1 cellular context compared by ENCODE assay signal in the genomic region with DNA sequence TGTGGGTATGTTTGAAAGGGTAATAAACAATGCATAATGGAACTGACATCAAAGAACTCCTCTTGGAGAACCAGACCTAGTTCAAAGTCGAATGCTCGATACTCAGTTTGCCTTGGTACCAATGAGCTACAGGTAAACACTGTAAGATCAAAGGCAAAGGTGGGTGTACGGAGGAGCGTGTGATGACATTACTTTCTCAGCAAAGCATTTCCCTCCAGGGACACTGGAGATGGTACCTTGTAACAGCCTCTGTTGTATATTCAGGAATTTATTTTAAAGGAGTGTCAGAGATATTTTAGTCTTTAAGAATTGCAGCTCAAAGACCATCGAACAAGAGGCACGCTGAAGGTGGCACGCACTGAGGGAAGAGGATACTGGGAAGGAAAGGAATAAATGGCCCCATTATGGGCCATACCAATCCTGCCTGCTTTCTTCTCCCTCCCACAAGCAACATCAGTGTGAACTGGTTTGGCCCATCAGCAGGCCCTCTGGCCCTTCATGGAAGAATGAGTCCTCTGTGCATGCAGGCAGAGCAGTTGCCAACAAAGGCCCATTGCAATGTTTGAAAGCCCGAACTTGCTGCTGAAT.
A peak's percentile ranks its signal among the peaks of the same experiment; 100 is the strongest.
TF ChIP-seq lines count a peak whose summit lies in the region.

No MANE protein-coding gene starts in this region.

TF ChIP-seq in HepG2, 621 proteins besides CTCF, POLR2A, EP300 and RAD21 (continued from another document and continues in another):
- TF ChIP-seq FOXK1 (CRISPR knock-in tag; IDR thresholded peaks at IDR 0.05; ENCODE audit: borderline replicate concordance, low read depth) (peak; percentile 96; the same call in 1 of the 2 replicates), ZNF317 (CRISPR knock-in tag; IDR thresholded peaks at IDR 0.05) (peak; percentile 71), TOE1 (CRISPR knock-in tag; IDR thresholded peaks at IDR 0.05) (0 out of 2 replicates have a peak, but pooled peaks have one; percentile 18), HOXA9 (CRISPR knock-in tag; IDR thresholded peaks at IDR 0.05; ENCODE audit: borderline replicate concordance) (no peak), ASH2L (IDR thresholded peaks at IDR 0.05; ENCODE audit: insufficient read length, low read depth, low read length) (peak; percentile 93), ZBTB1 (CRISPR knock-in tag; IDR thresholded peaks at IDR 0.05; ENCODE audit: borderline replicate concordance) (no peak), RARA (CRISPR knock-in tag; IDR thresholded peaks at IDR 0.05) (peak; percentile 85), ZNF672 (CRISPR knock-in tag; IDR thresholded peaks at IDR 0.05) (no peak), MAFF (IDR thresholded peaks at IDR 0.05; ENCODE audit: low read depth, low read length) (no peak), ZSCAN21 (CRISPR knock-in tag; IDR thresholded peaks at IDR 0.05; ENCODE audit: borderline replicate concordance) (peak; percentile 78; the same call in 1 of the 2 replicates), SP140L (CRISPR knock-in tag; IDR thresholded peaks at IDR 0.05; ENCODE audit: borderline replicate concordance) (peak; percentile 61; the same call in 1 of the 2 replicates), EED (CRISPR knock-in tag; IDR thresholded peaks at IDR 0.05) (no peak), ZNF772 (CRISPR knock-in tag; IDR thresholded peaks at IDR 0.05) (peak; percentile 45; the same call in 1 of the 2 replicates), KDM1A (CRISPR knock-in tag; IDR thresholded peaks at IDR 0.05) (peak; percentile 83), ZNF264 (CRISPR knock-in tag; IDR thresholded peaks at IDR 0.05) (peak; percentile 78; the same call in 1 of the 2 replicates), KLF9 (CRISPR knock-in tag; IDR thresholded peaks at IDR 0.05; ENCODE audit: low read depth) (no peak), TBX3 (IDR thresholded peaks at IDR 0.05; ENCODE audit: borderline replicate concordance) (peak; percentile 65; the same call in 1 of the 2 replicates), KAT7 (CRISPR knock-in tag; IDR thresholded peaks at IDR 0.05; ENCODE audit: borderline replicate concordance) (peak; percentile 29; the same call in 1 of the 2 replicates), ZNF761 (CRISPR knock-in tag; conservative IDR thresholded peaks at IDR 0.05) (peak; percentile 31; the same call in 1 of the 2 replicates), ZNF441 (CRISPR knock-in tag; IDR thresholded peaks at IDR 0.05; ENCODE audit: borderline replicate concordance) (no peak), ZNF543 (CRISPR knock-in tag; IDR thresholded peaks at IDR 0.05) (peak; percentile 47; the same call in 1 of the 2 replicates), HNF4A (CRISPR knock-in tag; IDR thresholded peaks at IDR 0.05) (peak; percentile 98), MIER2 (CRISPR knock-in tag; IDR thresholded peaks at IDR 0.05) (0 out of 2 replicates have a peak, but pooled peaks have one; percentile 47), KLF16 (CRISPR knock-in tag; IDR thresholded peaks at IDR 0.05) (peak in 1 of 2 experiments; percentile 94; a peak in 2 of 4 replicates), FOSL2 (CRISPR knock-in tag; IDR thresholded peaks at IDR 0.05) (peak; percentile 89), RFXAP (CRISPR knock-in tag; IDR thresholded peaks at IDR 0.05; ENCODE audit: borderline replicate concordance) (0 out of 2 replicates have a peak, but pooled peaks have one; percentile 43), ESRRA (CRISPR knock-in tag; IDR thresholded peaks at IDR 0.05; ENCODE audit: low read depth) (peak; percentile 70; the same call in 1 of the 2 replicates), MXI1 (IDR thresholded peaks at IDR 0.05; ENCODE audit: borderline replicate concordance, low read depth, low read length) (peak; percentile 23; the same call in 1 of the 3 replicates)
- TF ChIP-seq, protein P1, sequence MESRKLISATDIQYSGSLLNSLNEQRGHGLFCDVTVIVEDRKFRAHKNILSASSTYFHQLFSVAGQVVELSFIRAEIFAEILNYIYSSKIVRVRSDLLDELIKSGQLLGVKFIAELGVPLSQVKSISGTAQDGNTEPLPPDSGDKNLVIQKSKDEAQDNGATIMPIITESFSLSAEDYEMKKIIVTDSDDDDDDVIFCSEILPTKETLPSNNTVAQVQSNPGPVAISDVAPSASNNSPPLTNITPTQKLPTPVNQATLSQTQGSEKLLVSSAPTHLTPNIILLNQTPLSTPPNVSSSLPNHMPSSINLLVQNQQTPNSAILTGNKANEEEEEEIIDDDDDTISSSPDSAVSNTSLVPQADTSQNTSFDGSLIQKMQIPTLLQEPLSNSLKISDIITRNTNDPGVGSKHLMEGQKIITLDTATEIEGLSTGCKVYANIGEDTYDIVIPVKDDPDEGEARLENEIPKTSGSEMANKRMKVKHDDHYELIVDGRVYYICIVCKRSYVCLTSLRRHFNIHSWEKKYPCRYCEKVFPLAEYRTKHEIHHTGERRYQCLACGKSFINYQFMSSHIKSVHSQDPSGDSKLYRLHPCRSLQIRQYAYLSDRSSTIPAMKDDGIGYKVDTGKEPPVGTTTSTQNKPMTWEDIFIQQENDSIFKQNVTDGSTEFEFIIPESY (CRISPR knock-in tag; IDR thresholded peaks at IDR 0.05) = peak; percentile 49; the same call in 1 of the 2 replicates
- TF ChIP-seq, protein P2, sequence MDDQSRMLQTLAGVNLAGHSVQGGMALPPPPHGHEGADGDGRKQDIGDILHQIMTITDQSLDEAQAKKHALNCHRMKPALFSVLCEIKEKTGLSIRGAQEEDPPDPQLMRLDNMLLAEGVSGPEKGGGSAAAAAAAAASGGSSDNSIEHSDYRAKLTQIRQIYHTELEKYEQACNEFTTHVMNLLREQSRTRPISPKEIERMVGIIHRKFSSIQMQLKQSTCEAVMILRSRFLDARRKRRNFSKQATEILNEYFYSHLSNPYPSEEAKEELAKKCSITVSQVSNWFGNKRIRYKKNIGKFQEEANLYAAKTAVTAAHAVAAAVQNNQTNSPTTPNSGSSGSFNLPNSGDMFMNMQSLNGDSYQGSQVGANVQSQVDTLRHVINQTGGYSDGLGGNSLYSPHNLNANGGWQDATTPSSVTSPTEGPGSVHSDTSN (CRISPR knock-in tag; IDR thresholded peaks at IDR 0.05; ENCODE audit: borderline replicate concordance) = no peak
- TF ChIP-seq, protein P3, sequence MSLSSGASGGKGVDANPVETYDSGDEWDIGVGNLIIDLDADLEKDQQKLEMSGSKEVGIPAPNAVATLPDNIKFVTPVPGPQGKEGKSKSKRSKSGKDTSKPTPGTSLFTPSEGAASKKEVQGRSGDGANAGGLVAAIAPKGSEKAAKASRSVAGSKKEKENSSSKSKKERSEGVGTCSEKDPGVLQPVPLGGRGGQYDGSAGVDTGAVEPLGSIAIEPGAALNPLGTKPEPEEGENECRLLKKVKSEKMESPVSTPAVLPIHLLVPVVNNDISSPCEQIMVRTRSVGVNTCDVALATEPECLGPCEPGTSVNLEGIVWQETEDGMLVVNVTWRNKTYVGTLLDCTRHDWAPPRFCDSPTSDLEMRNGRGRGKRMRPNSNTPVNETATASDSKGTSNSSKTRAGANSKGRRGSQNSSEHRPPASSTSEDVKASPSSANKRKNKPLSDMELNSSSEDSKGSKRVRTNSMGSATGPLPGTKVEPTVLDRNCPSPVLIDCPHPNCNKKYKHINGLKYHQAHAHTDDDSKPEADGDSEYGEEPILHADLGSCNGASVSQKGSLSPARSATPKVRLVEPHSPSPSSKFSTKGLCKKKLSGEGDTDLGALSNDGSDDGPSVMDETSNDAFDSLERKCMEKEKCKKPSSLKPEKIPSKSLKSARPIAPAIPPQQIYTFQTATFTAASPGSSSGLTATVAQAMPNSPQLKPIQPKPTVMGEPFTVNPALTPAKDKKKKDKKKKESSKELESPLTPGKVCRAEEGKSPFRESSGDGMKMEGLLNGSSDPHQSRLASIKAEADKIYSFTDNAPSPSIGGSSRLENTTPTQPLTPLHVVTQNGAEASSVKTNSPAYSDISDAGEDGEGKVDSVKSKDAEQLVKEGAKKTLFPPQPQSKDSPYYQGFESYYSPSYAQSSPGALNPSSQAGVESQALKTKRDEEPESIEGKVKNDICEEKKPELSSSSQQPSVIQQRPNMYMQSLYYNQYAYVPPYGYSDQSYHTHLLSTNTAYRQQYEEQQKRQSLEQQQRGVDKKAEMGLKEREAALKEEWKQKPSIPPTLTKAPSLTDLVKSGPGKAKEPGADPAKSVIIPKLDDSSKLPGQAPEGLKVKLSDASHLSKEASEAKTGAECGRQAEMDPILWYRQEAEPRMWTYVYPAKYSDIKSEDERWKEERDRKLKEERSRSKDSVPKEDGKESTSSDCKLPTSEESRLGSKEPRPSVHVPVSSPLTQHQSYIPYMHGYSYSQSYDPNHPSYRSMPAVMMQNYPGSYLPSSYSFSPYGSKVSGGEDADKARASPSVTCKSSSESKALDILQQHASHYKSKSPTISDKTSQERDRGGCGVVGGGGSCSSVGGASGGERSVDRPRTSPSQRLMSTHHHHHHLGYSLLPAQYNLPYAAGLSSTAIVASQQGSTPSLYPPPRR (CRISPR knock-in tag; IDR thresholded peaks at IDR 0.05; ENCODE audit: borderline replicate concordance) = peak; percentile 90
- TF ChIP-seq, protein P4, sequence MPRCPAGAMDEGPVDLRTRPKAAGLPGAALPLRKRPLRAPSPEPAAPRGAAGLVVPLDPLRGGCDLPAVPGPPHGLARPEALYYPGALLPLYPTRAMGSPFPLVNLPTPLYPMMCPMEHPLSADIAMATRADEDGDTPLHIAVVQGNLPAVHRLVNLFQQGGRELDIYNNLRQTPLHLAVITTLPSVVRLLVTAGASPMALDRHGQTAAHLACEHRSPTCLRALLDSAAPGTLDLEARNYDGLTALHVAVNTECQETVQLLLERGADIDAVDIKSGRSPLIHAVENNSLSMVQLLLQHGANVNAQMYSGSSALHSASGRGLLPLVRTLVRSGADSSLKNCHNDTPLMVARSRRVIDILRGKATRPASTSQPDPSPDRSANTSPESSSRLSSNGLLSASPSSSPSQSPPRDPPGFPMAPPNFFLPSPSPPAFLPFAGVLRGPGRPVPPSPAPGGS (CRISPR knock-in tag; IDR thresholded peaks at IDR 0.05) = no peak; the same call in 1 of the 2 replicates
- TF ChIP-seq, protein P5, sequence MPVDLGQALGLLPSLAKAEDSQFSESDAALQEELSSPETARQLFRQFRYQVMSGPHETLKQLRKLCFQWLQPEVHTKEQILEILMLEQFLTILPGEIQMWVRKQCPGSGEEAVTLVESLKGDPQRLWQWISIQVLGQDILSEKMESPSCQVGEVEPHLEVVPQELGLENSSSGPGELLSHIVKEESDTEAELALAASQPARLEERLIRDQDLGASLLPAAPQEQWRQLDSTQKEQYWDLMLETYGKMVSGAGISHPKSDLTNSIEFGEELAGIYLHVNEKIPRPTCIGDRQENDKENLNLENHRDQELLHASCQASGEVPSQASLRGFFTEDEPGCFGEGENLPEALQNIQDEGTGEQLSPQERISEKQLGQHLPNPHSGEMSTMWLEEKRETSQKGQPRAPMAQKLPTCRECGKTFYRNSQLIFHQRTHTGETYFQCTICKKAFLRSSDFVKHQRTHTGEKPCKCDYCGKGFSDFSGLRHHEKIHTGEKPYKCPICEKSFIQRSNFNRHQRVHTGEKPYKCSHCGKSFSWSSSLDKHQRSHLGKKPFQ (CRISPR knock-in tag; IDR thresholded peaks at IDR 0.05; ENCODE audit: insufficient replicate concordance) = peak; percentile 67
- TF ChIP-seq, protein P6, sequence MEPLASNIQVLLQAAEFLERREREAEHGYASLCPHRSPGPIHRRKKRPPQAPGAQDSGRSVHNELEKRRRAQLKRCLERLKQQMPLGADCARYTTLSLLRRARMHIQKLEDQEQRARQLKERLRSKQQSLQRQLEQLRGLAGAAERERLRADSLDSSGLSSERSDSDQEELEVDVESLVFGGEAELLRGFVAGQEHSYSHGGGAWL (CRISPR knock-in tag; IDR thresholded peaks at IDR 0.05) = no peak
- TF ChIP-seq, protein P7, sequence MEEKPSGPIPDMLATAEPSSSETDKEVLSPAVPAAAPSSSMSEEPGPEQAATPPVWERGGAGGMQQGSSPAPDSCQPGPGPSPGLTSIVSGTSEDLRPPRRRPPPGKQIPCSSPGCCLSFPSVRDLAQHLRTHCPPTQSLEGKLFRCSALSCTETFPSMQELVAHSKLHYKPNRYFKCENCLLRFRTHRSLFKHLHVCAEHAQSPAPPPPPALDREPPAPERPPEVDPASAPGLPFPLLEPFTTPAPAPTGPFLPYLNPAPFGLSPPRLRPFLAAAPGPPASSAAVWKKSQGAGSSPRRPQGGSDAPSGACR (CRISPR knock-in tag; IDR thresholded peaks at IDR 0.05) = 0 out of 2 replicates have a peak, but pooled peaks have one; percentile 37
- TF ChIP-seq, protein P8, sequence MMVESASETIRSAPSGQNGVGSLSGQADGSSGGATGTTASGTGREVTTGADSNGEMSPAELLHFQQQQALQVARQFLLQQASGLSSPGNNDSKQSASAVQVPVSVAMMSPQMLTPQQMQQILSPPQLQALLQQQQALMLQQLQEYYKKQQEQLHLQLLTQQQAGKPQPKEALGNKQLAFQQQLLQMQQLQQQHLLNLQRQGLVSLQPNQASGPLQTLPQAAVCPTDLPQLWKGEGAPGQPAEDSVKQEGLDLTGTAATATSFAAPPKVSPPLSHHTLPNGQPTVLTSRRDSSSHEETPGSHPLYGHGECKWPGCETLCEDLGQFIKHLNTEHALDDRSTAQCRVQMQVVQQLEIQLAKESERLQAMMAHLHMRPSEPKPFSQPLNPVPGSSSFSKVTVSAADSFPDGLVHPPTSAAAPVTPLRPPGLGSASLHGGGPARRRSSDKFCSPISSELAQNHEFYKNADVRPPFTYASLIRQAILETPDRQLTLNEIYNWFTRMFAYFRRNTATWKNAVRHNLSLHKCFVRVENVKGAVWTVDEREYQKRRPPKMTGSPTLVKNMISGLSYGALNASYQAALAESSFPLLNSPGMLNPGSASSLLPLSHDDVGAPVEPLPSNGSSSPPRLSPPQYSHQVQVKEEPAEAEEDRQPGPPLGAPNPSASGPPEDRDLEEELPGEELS (CRISPR knock-in tag; IDR thresholded peaks at IDR 0.05) = peak; percentile 98
- TF ChIP-seq, protein P9, sequence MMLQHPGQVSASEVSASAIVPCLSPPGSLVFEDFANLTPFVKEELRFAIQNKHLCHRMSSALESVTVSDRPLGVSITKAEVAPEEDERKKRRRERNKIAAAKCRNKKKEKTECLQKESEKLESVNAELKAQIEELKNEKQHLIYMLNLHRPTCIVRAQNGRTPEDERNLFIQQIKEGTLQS (CRISPR knock-in tag; IDR thresholded peaks at IDR 0.05) = peak; percentile 40; the same call in 1 of the 2 replicates
- TF ChIP-seq, protein P10, sequence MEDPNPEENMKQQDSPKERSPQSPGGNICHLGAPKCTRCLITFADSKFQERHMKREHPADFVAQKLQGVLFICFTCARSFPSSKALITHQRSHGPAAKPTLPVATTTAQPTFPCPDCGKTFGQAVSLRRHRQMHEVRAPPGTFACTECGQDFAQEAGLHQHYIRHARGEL (CRISPR knock-in tag; IDR thresholded peaks at IDR 0.05) = no peak
